In genomic region chr19:56121180-56122167, GRCh38 we compare ENCODE assay signal across 1 cellular context.
TF ChIP-seq lines count a peak whose summit lies in the region.

TSS of gene ZNF787 (minus strand) at chr19:56121295. CDS start at chr19:56103217, 18,078 bp downstream.

TF ChIP-seq in H1, 55 proteins besides CTCF, POLR2A, EP300 and RAD21 (continued from another document):
- TF ChIP-seq CTBP2 (IDR thresholded peaks at IDR 0.05; ENCODE audit: borderline replicate concordance, insufficient read depth, insufficient read length, low read length): peak; percentile 78
- TF ChIP-seq SUZ12 (IDR thresholded peaks at IDR 0.05; ENCODE audit: low read length): no peak
- TF ChIP-seq CREB1 (IDR thresholded peaks at IDR 0.05): peak; percentile 46; the same call in 1 of the 2 replicates
- no peak for TF ChIP-seq CBX5 (IDR thresholded peaks at IDR 0.05; ENCODE audit: low read depth, low read length)
- TF ChIP-seq NANOG (IDR thresholded peaks at IDR 0.05; ENCODE audit: insufficient read depth, low read depth, low read length, poor library complexity, severe bottlenecking): no peak
- TF ChIP-seq SP1 (IDR thresholded peaks at IDR 0.05; ENCODE audit: low read depth, low read length): peak; percentile 43; the same call in 1 of the 2 replicates
- 0 out of 2 replicates have a peak, but pooled peaks have one; percentile 10 for TF ChIP-seq TAF1 (IDR thresholded peaks at IDR 0.05; ENCODE audit: low read depth, low read length)
- no peak for TF ChIP-seq JUN (IDR thresholded peaks at IDR 0.05; ENCODE audit: low read depth, low read length)
- peak; percentile 94 for TF ChIP-seq SP2 (IDR thresholded peaks at IDR 0.05; ENCODE audit: low read length)
- TF ChIP-seq GTF2F1 (IDR thresholded peaks at IDR 0.05; ENCODE audit: borderline replicate concordance, low read depth, low read length): peak; percentile 63
- no peak for TF ChIP-seq USF2 (IDR thresholded peaks at IDR 0.05; ENCODE audit: low read length)
- no peak for TF ChIP-seq RNF2 (IDR thresholded peaks at IDR 0.05; ENCODE audit: borderline replicate concordance, low read depth, low read length, missing control alignments, poor library complexity, severe bottlenecking)
- no peak; the same call in 1 of the 2 replicates for TF ChIP-seq MAX (IDR thresholded peaks at IDR 0.05)
- TF ChIP-seq POLR2AphosphoS5 (IDR thresholded peaks at IDR 0.05; ENCODE audit: low read depth, low read length): peak; percentile 47
- peak; percentile 11 for TF ChIP-seq ASH2L (IDR thresholded peaks at IDR 0.05; ENCODE audit: low read length)
- peak; percentile 90; the same call in 1 of the 2 replicates for TF ChIP-seq EGR1 (IDR thresholded peaks at IDR 0.05; ENCODE audit: borderline replicate concordance, low read depth, low read length)
TF ChIP-seq in H1: peak in this region for 13.
